ENCODE assay signal across 19 cellular contexts in the genomic region with DNA sequence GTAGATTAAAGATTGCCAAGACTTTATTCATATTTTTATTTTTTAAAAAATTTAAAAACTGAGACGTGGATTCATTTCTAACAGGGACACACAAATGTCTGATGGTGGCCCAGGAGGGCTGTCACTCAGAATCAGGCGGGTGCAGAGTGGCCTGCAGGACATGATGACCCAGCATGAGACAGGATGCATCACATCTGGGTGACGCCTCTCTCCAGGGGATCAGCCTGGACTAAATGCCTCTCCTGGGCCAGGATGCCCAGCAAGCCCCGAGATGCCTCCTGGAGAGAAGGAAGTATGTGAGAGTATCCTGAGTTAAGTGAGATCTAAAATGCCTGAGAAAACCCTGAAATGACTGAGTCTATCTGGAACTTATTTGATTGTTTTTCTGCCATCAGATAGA.
"Had no signal": no experiment of that assay in that cellular context is flagged by ENCODE, and none has a peak within 500 bp of the region (broad histone marks: within the 10 kb centered on the region; RNA-seq: fewer than 3 reads in every experiment).

No MANE protein-coding gene starts in this region.

- H3K27ac Mint-ChIP-seq: endodermal cell; naive thymus-derived CD8-positive, alpha-beta T cell; progenitor cell of endocrine pancreas had no signal

- ATAC-seq: heart left ventricle; left colon; left ventricle myocardium superior; naive thymus-derived CD8-positive, alpha-beta T cell had no signal

- H3K4me3 ChIP-seq: colonic mucosa, heart left ventricle, lung, ovary had no signal

- H3K27me3 ChIP-seq: colonic mucosa, heart left ventricle, ovary had no signal

- H3K27ac ChIP-seq: colonic mucosa, ovary had no signal

- H3K4me1 Mint-ChIP-seq: neural crest cell had no signal

- DNase-seq: colonic mucosa; dermis blood vessel endothelial cell; endodermal cell; erythroblast; foreskin melanocyte; heart left ventricle; hippocampal formation; left colon; left ventricle myocardium superior; naive thymus-derived CD8-positive, alpha-beta T cell; ovary; right cardiac atrium; small intestine; stimulated activated CD4-positive, alpha-beta T cell treated with anti-CD3 and anti-CD28 coated beads, Interleukin-12 subunit alpha, Interleukin-12 subunit beta, amount 100 ng/mL, for 4 hours; stimulated activated naive CD4-positive, alpha-beta T cell treated with Interleukin-2 at 50 U/mL for 16 hours; trophoblast cell had no signal

- H3K27me3 Mint-ChIP-seq: naive thymus-derived CD8-positive, alpha-beta T cell; progenitor cell of endocrine pancreas had no signal

- H3K4me3 Mint-ChIP-seq: endodermal cell; naive thymus-derived CD8-positive, alpha-beta T cell; neural crest cell had no signal

- H3K4me1 ChIP-seq: colonic mucosa had no signal

- H3K9me3 ChIP-seq: colonic mucosa, ovary had no signal

- H3K36me3 ChIP-seq: colonic mucosa, heart left ventricle, ovary had no signal
